ENCODE assay signal across 1 cellular context in the genomic region with DNA sequence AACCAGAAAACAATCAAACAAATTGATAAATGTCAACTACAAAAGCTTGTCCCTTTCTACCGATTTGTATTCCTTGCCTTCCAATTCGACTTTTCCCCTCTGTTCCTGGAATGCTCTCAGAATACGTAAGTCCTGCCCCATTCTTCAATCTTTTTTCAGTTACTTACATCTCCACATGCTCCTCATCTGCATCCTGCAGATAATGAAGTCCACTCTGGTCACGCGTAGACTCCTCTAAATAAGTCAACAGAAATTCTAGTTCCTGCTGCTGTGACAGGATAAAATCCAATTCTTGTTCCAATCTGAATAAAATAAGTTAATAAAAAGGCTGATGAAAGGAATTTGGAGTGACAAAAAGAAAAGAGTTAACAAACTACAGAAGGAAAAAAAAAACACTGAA.
TF ChIP-seq lines count a peak whose summit lies in the region.

No MANE protein-coding gene starts in this region.

TF ChIP-seq in K562, 482 proteins besides CTCF, POLR2A, EP300 and RAD21 (continued from another document and continues in another):
- TF ChIP-seq, protein P1, sequence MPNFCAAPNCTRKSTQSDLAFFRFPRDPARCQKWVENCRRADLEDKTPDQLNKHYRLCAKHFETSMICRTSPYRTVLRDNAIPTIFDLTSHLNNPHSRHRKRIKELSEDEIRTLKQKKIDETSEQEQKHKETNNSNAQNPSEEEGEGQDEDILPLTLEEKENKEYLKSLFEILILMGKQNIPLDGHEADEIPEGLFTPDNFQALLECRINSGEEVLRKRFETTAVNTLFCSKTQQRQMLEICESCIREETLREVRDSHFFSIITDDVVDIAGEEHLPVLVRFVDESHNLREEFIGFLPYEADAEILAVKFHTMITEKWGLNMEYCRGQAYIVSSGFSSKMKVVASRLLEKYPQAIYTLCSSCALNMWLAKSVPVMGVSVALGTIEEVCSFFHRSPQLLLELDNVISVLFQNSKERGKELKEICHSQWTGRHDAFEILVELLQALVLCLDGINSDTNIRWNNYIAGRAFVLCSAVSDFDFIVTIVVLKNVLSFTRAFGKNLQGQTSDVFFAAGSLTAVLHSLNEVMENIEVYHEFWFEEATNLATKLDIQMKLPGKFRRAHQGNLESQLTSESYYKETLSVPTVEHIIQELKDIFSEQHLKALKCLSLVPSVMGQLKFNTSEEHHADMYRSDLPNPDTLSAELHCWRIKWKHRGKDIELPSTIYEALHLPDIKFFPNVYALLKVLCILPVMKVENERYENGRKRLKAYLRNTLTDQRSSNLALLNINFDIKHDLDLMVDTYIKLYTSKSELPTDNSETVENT (CRISPR knock-in tag; IDR thresholded peaks at IDR 0.05): no peak
- TF ChIP-seq, protein P2, sequence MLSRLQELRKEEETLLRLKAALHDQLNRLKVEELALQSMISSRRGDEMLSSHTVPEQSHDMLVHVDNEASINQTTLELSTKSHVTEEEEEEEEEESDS (CRISPR knock-in tag; IDR thresholded peaks at IDR 0.05): no peak
- TF ChIP-seq MCM5 (IDR thresholded peaks at IDR 0.05; ENCODE audit: low read depth) (no peak), RFX5 (IDR thresholded peaks at IDR 0.05; ENCODE audit: low read depth, low read length) (no peak), SRSF1 (IDR thresholded peaks at IDR 0.05; ENCODE audit: low read depth, low read length) (no peak), RBBP5 (IDR thresholded peaks at IDR 0.05; ENCODE audit: borderline replicate concordance, insufficient read depth, low read length, poor library complexity, severe bottlenecking) (no peak), ADNP (tag; IDR thresholded peaks at IDR 0.05) (no peak), CEBPB (tag; IDR thresholded peaks at IDR 0.05) (no peak), PYGO2 (tag; IDR thresholded peaks at IDR 0.05) (no peak), TARDBP (IDR thresholded peaks at IDR 0.05) (no peak), CHCHD3 (CRISPR knock-in tag; IDR thresholded peaks at IDR 0.05) (no peak), PTBP1 (IDR thresholded peaks at IDR 0.05; ENCODE audit: low read depth, low read length) (no peak), ZKSCAN1 (IDR thresholded peaks at IDR 0.05; ENCODE audit: low read depth, low read length) (no peak), MCM7 (IDR thresholded peaks at IDR 0.05) (no peak), ARID2 (IDR thresholded peaks at IDR 0.05) (no peak; the same call in 1 of the 2 replicates), ZNF175 (CRISPR knock-in tag; IDR thresholded peaks at IDR 0.05; ENCODE audit: low read depth) (0 out of 2 replicates have a peak, but pooled peaks have one; percentile 45), SUPT5H (IDR thresholded peaks at IDR 0.05) (no peak), HMGN3 (IDR thresholded peaks at IDR 0.05; ENCODE audit: borderline replicate concordance, extremely low read depth, insufficient read length, low read depth, low read length) (no peak), MECOM (CRISPR knock-in tag; IDR thresholded peaks at IDR 0.05) (no peak), MTA1 (IDR thresholded peaks at IDR 0.05; ENCODE audit: borderline replicate concordance) (no peak), ZNF717 (CRISPR knock-in tag; IDR thresholded peaks at IDR 0.05) (no peak), SRF (CRISPR knock-in tag; IDR thresholded peaks at IDR 0.05) (no peak), HDAC6 (IDR thresholded peaks at IDR 0.05; ENCODE audit: low read depth, low read length) (no peak), SMAD2 (IDR thresholded peaks at IDR 0.05; ENCODE audit: low read depth, low read length) (no peak), ARHGAP35 (IDR thresholded peaks at IDR 0.05; ENCODE audit: partially characterized antibody) (no peak), ZFP1 (CRISPR knock-in tag; IDR thresholded peaks at IDR 0.05) (no peak), ZNF143 (CRISPR knock-in tag; IDR thresholded peaks at IDR 0.05) (no peak), POLR2AphosphoS2 (IDR thresholded peaks at IDR 0.05; ENCODE audit: low read length) (no peak), CBFA2T2 (conservative IDR thresholded peaks at IDR 0.05) (peak; percentile 68), EWSR1 (IDR thresholded peaks at IDR 0.05; ENCODE audit: borderline replicate concordance, low read depth, partially characterized antibody) (no peak), ZBED1 (IDR thresholded peaks at IDR 0.05) (no peak), JUN (IDR thresholded peaks at IDR 0.05; ENCODE audit: borderline replicate concordance, low read depth, low read length) (no peak), JUN (CRISPR knock-in tag; IDR thresholded peaks at IDR 0.05; ENCODE audit: borderline replicate concordance) (no peak), ZBTB17 (CRISPR knock-in tag; IDR thresholded peaks at IDR 0.05) (no peak), NR2C2 (CRISPR knock-in tag; IDR thresholded peaks at IDR 0.05) (no peak), NR2C2 (tag; IDR thresholded peaks at IDR 0.05) (no peak)
- TF ChIP-seq, protein P3, sequence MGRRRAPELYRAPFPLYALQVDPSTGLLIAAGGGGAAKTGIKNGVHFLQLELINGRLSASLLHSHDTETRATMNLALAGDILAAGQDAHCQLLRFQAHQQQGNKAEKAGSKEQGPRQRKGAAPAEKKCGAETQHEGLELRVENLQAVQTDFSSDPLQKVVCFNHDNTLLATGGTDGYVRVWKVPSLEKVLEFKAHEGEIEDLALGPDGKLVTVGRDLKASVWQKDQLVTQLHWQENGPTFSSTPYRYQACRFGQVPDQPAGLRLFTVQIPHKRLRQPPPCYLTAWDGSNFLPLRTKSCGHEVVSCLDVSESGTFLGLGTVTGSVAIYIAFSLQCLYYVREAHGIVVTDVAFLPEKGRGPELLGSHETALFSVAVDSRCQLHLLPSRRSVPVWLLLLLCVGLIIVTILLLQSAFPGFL (CRISPR knock-in tag; IDR thresholded peaks at IDR 0.05): no peak
- TF ChIP-seq, protein P4, sequence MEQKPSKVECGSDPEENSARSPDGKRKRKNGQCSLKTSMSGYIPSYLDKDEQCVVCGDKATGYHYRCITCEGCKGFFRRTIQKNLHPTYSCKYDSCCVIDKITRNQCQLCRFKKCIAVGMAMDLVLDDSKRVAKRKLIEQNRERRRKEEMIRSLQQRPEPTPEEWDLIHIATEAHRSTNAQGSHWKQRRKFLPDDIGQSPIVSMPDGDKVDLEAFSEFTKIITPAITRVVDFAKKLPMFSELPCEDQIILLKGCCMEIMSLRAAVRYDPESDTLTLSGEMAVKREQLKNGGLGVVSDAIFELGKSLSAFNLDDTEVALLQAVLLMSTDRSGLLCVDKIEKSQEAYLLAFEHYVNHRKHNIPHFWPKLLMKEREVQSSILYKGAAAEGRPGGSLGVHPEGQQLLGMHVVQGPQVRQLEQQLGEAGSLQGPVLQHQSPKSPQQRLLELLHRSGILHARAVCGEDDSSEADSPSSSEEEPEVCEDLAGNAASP (IDR thresholded peaks at IDR 0.05): no peak
- TF ChIP-seq, protein P5, sequence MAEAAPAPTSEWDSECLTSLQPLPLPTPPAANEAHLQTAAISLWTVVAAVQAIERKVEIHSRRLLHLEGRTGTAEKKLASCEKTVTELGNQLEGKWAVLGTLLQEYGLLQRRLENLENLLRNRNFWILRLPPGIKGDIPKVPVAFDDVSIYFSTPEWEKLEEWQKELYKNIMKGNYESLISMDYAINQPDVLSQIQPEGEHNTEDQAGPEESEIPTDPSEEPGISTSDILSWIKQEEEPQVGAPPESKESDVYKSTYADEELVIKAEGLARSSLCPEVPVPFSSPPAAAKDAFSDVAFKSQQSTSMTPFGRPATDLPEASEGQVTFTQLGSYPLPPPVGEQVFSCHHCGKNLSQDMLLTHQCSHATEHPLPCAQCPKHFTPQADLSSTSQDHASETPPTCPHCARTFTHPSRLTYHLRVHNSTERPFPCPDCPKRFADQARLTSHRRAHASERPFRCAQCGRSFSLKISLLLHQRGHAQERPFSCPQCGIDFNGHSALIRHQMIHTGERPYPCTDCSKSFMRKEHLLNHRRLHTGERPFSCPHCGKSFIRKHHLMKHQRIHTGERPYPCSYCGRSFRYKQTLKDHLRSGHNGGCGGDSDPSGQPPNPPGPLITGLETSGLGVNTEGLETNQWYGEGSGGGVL (CRISPR knock-in tag; IDR thresholded peaks at IDR 0.05): no peak
- TF ChIP-seq, protein P6, sequence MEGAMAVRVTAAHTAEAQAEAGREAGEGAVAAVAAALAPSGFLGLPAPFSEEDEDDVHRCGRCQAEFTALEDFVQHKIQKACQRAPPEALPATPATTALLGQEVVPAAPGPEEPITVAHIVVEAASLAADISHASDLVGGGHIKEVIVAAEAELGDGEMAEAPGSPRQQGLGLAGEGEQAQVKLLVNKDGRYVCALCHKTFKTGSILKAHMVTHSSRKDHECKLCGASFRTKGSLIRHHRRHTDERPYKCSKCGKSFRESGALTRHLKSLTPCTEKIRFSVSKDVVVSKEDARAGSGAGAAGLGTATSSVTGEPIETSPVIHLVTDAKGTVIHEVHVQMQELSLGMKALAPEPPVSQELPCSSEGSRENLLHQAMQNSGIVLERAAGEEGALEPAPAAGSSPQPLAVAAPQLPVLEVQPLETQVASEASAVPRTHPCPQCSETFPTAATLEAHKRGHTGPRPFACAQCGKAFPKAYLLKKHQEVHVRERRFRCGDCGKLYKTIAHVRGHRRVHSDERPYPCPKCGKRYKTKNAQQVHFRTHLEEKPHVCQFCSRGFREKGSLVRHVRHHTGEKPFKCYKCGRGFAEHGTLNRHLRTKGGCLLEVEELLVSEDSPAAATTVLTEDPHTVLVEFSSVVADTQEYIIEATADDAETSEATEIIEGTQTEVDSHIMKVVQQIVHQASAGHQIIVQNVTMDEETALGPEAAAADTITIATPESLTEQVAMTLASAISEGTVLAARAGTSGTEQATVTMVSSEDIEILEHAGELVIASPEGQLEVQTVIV (CRISPR knock-in tag; IDR thresholded peaks at IDR 0.05; ENCODE audit: borderline replicate concordance): no peak
- TF ChIP-seq, protein P7, sequence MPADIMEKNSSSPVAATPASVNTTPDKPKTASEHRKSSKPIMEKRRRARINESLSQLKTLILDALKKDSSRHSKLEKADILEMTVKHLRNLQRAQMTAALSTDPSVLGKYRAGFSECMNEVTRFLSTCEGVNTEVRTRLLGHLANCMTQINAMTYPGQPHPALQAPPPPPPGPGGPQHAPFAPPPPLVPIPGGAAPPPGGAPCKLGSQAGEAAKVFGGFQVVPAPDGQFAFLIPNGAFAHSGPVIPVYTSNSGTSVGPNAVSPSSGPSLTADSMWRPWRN (IDR thresholded peaks at IDR 0.05; ENCODE audit: low read depth): 0 out of 2 replicates have a peak, but pooled peaks have one; percentile 45
- TF ChIP-seq, protein P8, sequence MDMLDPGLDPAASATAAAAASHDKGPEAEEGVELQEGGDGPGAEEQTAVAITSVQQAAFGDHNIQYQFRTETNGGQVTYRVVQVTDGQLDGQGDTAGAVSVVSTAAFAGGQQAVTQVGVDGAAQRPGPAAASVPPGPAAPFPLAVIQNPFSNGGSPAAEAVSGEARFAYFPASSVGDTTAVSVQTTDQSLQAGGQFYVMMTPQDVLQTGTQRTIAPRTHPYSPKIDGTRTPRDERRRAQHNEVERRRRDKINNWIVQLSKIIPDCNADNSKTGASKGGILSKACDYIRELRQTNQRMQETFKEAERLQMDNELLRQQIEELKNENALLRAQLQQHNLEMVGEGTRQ (CRISPR knock-in tag; IDR thresholded peaks at IDR 0.05): no peak
- TF ChIP-seq, protein P9, sequence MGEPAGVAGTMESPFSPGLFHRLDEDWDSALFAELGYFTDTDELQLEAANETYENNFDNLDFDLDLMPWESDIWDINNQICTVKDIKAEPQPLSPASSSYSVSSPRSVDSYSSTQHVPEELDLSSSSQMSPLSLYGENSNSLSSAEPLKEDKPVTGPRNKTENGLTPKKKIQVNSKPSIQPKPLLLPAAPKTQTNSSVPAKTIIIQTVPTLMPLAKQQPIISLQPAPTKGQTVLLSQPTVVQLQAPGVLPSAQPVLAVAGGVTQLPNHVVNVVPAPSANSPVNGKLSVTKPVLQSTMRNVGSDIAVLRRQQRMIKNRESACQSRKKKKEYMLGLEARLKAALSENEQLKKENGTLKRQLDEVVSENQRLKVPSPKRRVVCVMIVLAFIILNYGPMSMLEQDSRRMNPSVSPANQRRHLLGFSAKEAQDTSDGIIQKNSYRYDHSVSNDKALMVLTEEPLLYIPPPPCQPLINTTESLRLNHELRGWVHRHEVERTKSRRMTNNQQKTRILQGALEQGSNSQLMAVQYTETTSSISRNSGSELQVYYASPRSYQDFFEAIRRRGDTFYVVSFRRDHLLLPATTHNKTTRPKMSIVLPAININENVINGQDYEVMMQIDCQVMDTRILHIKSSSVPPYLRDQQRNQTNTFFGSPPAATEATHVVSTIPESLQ (CRISPR knock-in tag; IDR thresholded peaks at IDR 0.05): no peak
- TF ChIP-seq, protein P10, sequence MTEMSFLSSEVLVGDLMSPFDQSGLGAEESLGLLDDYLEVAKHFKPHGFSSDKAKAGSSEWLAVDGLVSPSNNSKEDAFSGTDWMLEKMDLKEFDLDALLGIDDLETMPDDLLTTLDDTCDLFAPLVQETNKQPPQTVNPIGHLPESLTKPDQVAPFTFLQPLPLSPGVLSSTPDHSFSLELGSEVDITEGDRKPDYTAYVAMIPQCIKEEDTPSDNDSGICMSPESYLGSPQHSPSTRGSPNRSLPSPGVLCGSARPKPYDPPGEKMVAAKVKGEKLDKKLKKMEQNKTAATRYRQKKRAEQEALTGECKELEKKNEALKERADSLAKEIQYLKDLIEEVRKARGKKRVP (CRISPR knock-in tag; IDR thresholded peaks at IDR 0.05): no peak
- TF ChIP-seq, protein P11, sequence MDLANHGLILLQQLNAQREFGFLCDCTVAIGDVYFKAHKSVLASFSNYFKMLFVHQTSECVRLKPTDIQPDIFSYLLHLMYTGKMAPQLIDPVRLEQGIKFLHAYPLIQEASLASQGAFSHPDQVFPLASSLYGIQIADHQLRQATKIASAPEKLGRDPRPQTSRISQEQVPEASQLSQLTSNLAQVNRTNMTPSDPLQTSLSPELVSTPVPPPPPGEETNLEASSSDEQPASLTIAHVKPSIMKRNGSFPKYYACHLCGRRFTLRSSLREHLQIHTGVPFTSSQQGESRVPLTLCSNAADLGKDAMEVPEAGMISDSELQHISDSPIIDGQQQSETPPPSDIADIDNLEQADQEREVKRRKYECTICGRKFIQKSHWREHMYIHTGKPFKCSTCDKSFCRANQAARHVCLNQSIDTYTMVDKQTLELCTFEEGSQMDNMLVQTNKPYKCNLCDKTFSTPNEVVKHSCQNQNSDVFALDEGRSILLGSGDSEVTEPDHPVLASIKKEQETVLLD (IDR thresholded peaks at IDR 0.05): no peak
